Comparison of ENCODE assay signal across 8 cellular contexts in genomic region chr3:197749601-197750395, GRCh38. TPM values are rescaled to one million over a fixed set of nuclear protein-coding genes. Genes with fewer than 3 reads are reported as not detected.
DNase-seq lines count a peak whose midpoint lies in the region; ATAC-seq and TF ChIP-seq lines count a peak whose summit lies in the region.

Gene FYTTD1 (plus strand): TSS chr3:197749883. CDS start chr3:197749972, 89 bp downstream.

- no peaks in the 10 kb centered on the region for H3K27me3 ChIP-seq in adipocyte (replicated peaks; ENCODE audit: control insufficient read depth, insufficient read depth, low read length)
- H3K27me3 ChIP-seq in transverse colon: no peaks in the 10 kb centered on the region

- TF ChIP-seq CTCF in GM12875 (IDR thresholded peaks at IDR 0.05; ENCODE audit: borderline replicate concordance, insufficient read depth, low read depth, low read length) (peak; percentile 63), transverse colon (IDR thresholded peaks at IDR 0.05) (peak; percentile 21 to 47 (median 43))

- peak within 1 kb of the TSS; percentile 96 to 100 (median 98) for H3K27ac ChIP-seq in transverse colon

- H3K9me3 ChIP-seq in adipocyte (ENCODE audit: control insufficient read depth, low read length) (no peaks in the 10 kb centered on the region), transverse colon (no peaks in the 10 kb centered on the region)

- intact Hi-C loops in cardiac septum (cut with DNase I) (loop anchor here (2.0 to 5.0 kb wide), 3 partner anchors 13 to 43 kb away; partner anchors contain the start of genes LRCH3 and RUBCN), posterior cingulate gyrus (cut with DNase I) (loop anchor here (1.0 to 5.0 kb wide), 2 partner anchors 12 to 43 kb away; partner anchors contain the start of gene LRCH3), transverse colon (cut with DNase I; ENCODE audit: low total_unique reads) (no loop called here)

- DNase-seq in NCI-H1417 treated with DMSO at 0.1 percent for 48 hours (lab: John Stamatoyannopoulos, UW) (peak; percentile 84), T follicular helper cell (ENCODE audit: low read depth) (peak; percentile 79), adipocyte (ENCODE audit: low read depth) (peak; percentile 98), cardiac septum (ENCODE audit: low spot score) (peak; percentile 97), posterior cingulate gyrus (peak; percentile 85 to 99 (median 94)), transverse colon (peak; percentile 93)

- TF ChIP-seq POLR2A in transverse colon (IDR thresholded peaks at IDR 0.05): peak; percentile 48

- no peaks in the 10 kb centered on the region for H3K36me3 ChIP-seq in adipocyte (ENCODE audit: control insufficient read depth, insufficient read depth, low read length, severe bottlenecking)
- H3K36me3 ChIP-seq in transverse colon: no peaks in the 10 kb centered on the region

- H3K4me3 ChIP-seq in GM12875 (ENCODE audit: low read depth, low read length) (peak within 1 kb of the TSS; percentile 73), adipocyte (ENCODE audit: low read length) (peak within 1 kb of the TSS; percentile 97), transverse colon (peak within 1 kb of the TSS; percentile 61 to 91 (median 88))

- no peak for TF ChIP-seq EP300 in transverse colon (IDR thresholded peaks at IDR 0.05; ENCODE audit: low read depth)

- H3K9ac ChIP-seq in adipocyte (ENCODE audit: low read length): peak within 1 kb of the TSS; percentile 92

- in situ Hi-C loops in transverse colon (cut with MboI; ENCODE audit: low pct_ligation_motif_present in 1 of 4, low pct_unique_long_range_greater_than_20kb in 1 of 4, low sequenced_read_pairs in 3 of 4): no loop called here

- peak; percentile 83 for ATAC-seq in HG02759 (IDR thresholded peaks at IDR 0.05; ENCODE audit: unreplicated experiment)

- WGBS in transverse colon (ENCODE audit: low coverage in 1 of 2), 2 donors: 0% methylated on average over 47 of the region's 104 CpGs; no CpG with 5 or more reads in 1 of the 2 donors

- H3K4me1 ChIP-seq in adipocyte (ENCODE audit: control insufficient read depth, insufficient read depth, low read length): peaks cover 30% of the 10 kb centered on the region
- H3K4me1 ChIP-seq in transverse colon: peaks cover 5 to 31% (median 19%) of the 10 kb centered on the region in 4 donors

RNA-seq across cellular contexts. Expression of gene FYTTD1, which starts in this region (rescaled TPM):
- total RNA-seq in cardiac septum (87.5 TPM), transverse colon (10 to 100 TPM; 18.3 to 94.6 (median 33.6) TPM)

Comparison
In these comparisons a context has a peak if more than half of its experiments do, and no peak if none do; other contexts are left out.
1. Peak in every context shown above with its lines: DNase-seq, ATAC-seq, H3K4me3 ChIP-seq and H3K27ac ChIP-seq.